ENCODE assay signal across 22 cellular contexts in genomic region chr12:45637706-45638105, GRCh38.
A peak's percentile ranks its signal among the peaks of the same experiment; 100 is the strongest.
DNase-seq lines count a peak whose midpoint lies in the region; ATAC-seq, FAIRE-seq and TF ChIP-seq lines count a peak whose summit lies in the region.
"Had no signal": no experiment of that assay in that cellular context is flagged by ENCODE, and none has a peak within 500 bp of the region (broad histone marks: within the 10 kb centered on the region; RNA-seq: fewer than 3 reads in every experiment).

No MANE protein-coding gene starts in this region.

- no peaks in the 10 kb centered on the region for H3K9me3 ChIP-seq in A549
- no peaks in the 10 kb centered on the region for H3K9me3 ChIP-seq in thyroid gland
- H3K9me3 ChIP-seq: heart left ventricle, prostate gland, uterus had no signal

- 91% methylated on average over 1 of the region's 1 CpG for WGBS in A549 (ENCODE audit: missing lambda C conversion rate)
- 94 to 95% methylated on average over 1 of the region's 1 CpG for WGBS in thyroid gland, 2 donors

- H3K4me1 Mint-ChIP-seq in activated CD4-positive, alpha-beta T cell treated with anti-CD3 and anti-CD28 coated beads for 36 hours: no peaks in the 10 kb centered on the region

- no peak for DNase-seq in A549 (ENCODE audit: low read depth in 1 of 2, low spot score in 1 of 2)
- peak; percentile 87 for DNase-seq in HT1080 (ENCODE audit: low read depth)
- DNase-seq in astrocyte of the spinal cord (ENCODE audit: low read depth, low spot score): peak; percentile 59
- DNase-seq in fibroblast of the aortic adventitia (ENCODE audit: low read depth): peak; percentile 60
- DNase-seq in thyroid gland: no peak
- no peak for DNase-seq in HuH-7 (ENCODE audit: low spot score)
- no peak for DNase-seq in activated CD4-positive, alpha-beta T cell treated with anti-CD3 and anti-CD28 coated beads for 36 hours
- no peak for DNase-seq in NCI-H82 (lab: John Stamatoyannopoulos, UW)
- DNase-seq: activated CD4-positive, alpha-beta T cell treated with anti-CD3 and anti-CD28 coated beads, Interleukin-2, amount 50 U/mL, for 1 hour; activated T-cell treated with anti-CD3 and anti-CD28 coated beads for 4 hours; central memory CD4-positive, alpha-beta T cell; GOT3; heart left ventricle; NCI-H2029 treated with DMSO at 0.1 percent for 48 hours; stimulated activated naive CD8-positive, alpha-beta T cell treated with anti-CD3 and anti-CD28 coated beads, Interleukin-15, amount 100 ng/mL, for 72 hours; uterus had no signal

- intact Hi-C loops in thyroid gland (cut with DNase I): no loop called here
- intact Hi-C loops in activated CD4-positive, alpha-beta T cell treated with anti-CD3 and anti-CD28 coated beads for 36 hours (cut with DNase I, micrococcal nuclease): no loop called here

- H3K27ac Mint-ChIP-seq in activated CD4-positive, alpha-beta T cell treated with anti-CD3 and anti-CD28 coated beads for 36 hours: no peak overlapping the region
- H3K27ac Mint-ChIP-seq: activated naive CD4-positive, alpha-beta T cell treated with anti-CD3 and anti-CD28 coated beads, Interleukin-2, amount 50 U/mL, for 72 hours; memory B cell; nephron; stimulated activated naive CD8-positive, alpha-beta T cell treated with anti-CD3 and anti-CD28 coated beads, Interleukin-15, amount 100 ng/mL, for 72 hours had no signal

- TF ChIP-seq RAD21 in A549 (conservative IDR thresholded peaks at IDR 0.05 in 1 of 2, IDR thresholded peaks at IDR 0.05 in 1 of 2): no peak

- TF ChIP-seq EP300 in A549 (IDR thresholded peaks at IDR 0.05): no peak

- no peak for TF ChIP-seq POLR2A in A549 (IDR thresholded peaks at IDR 0.05; ENCODE audit: low read length)
- no peak for TF ChIP-seq POLR2A in thyroid gland (IDR thresholded peaks at IDR 0.05)

- FAIRE-seq in A549 (lab: Jason Lieb, UNC): peak; percentile 70
- FAIRE-seq: islet of Langerhans had no signal

- H3K4me2 ChIP-seq in A549: no peak overlapping the region

- in situ Hi-C loops in astrocyte of the spinal cord (cut with HindIII; ENCODE audit: low sequenced_read_pairs): no loop called here

- H3K27me3 ChIP-seq in thyroid gland: no peaks in the 10 kb centered on the region
- H3K27me3 ChIP-seq: heart left ventricle, uterus had no signal

- no peak overlapping the region for H3K4me3 Mint-ChIP-seq in activated CD4-positive, alpha-beta T cell treated with anti-CD3 and anti-CD28 coated beads for 36 hours
- H3K4me3 Mint-ChIP-seq: memory B cell; nephron; stimulated activated naive CD8-positive, alpha-beta T cell treated with anti-CD3 and anti-CD28 coated beads, Interleukin-15, amount 100 ng/mL, for 72 hours had no signal

- no peaks in the 10 kb centered on the region for H3K4me1 ChIP-seq in A549
- H3K4me1 ChIP-seq in thyroid gland: no peaks in the 10 kb centered on the region
- H3K4me1 ChIP-seq: heart left ventricle, prostate gland, uterus had no signal

- CTCF ChIA-PET in A549 (lab: Yijun Ruan, JAX): no interaction called here
- CTCF ChIA-PET in activated CD4-positive, alpha-beta T cell treated with anti-CD3 and anti-CD28 coated beads for 36 hours (lab: Charles Lee): no interaction called here

- H3K36me3 ChIP-seq in thyroid gland: no peaks in the 10 kb centered on the region
- H3K36me3 ChIP-seq: heart left ventricle, prostate gland, uterus had no signal

- H3K27ac ChIP-seq in A549: no peak overlapping the region
- no peak overlapping the region for H3K27ac ChIP-seq in thyroid gland
- H3K27ac ChIP-seq: heart left ventricle, prostate gland, uterus had no signal

- ATAC-seq in A549: no peak
- ATAC-seq in activated CD4-positive, alpha-beta T cell treated with anti-CD3 and anti-CD28 coated beads for 36 hours: no peak
- ATAC-seq: activated naive CD4-positive, alpha-beta T cell treated with anti-CD3 and anti-CD28 coated beads, Interleukin-2, amount 50 U/mL, for 72 hours; heart left ventricle; Panc1; stimulated activated naive CD8-positive, alpha-beta T cell treated with anti-CD3 and anti-CD28 coated beads, Interleukin-15, amount 100 ng/mL, for 72 hours had no signal

- no peaks in the 10 kb centered on the region for H3K9me3 Mint-ChIP-seq in activated CD4-positive, alpha-beta T cell treated with anti-CD3 and anti-CD28 coated beads for 36 hours (ENCODE audit: low read depth)
- H3K9me3 Mint-ChIP-seq: activated naive CD4-positive, alpha-beta T cell treated with anti-CD3 and anti-CD28 coated beads, Interleukin-2, amount 50 U/mL, for 72 hours; memory B cell; nephron; stimulated activated naive CD8-positive, alpha-beta T cell treated with anti-CD3 and anti-CD28 coated beads, Interleukin-15, amount 100 ng/mL, for 72 hours had no signal

- H3K4me3 ChIP-seq in A549 (no peak overlapping the region), astrocyte of the spinal cord (ENCODE audit: low read depth, low read length) (no peak overlapping the region), fibroblast of the aortic adventitia (ENCODE audit: low read depth, low read length) (no peak overlapping the region), thyroid gland (replicated peaks in 1 of 3) (no peak overlapping the region)
- H3K4me3 ChIP-seq: heart left ventricle, prostate gland, uterus had no signal

- H3K36me3 Mint-ChIP-seq in activated CD4-positive, alpha-beta T cell treated with anti-CD3 and anti-CD28 coated beads for 36 hours (ENCODE audit: low read depth): no peaks in the 10 kb centered on the region
- H3K36me3 Mint-ChIP-seq: activated naive CD4-positive, alpha-beta T cell treated with anti-CD3 and anti-CD28 coated beads, Interleukin-2, amount 50 U/mL, for 72 hours; memory B cell had no signal

- POLR2A ChIA-PET in A549 (lab: Yijun Ruan, JAX): no interaction called here
- POLR2A ChIA-PET in activated CD4-positive, alpha-beta T cell treated with anti-CD3 and anti-CD28 coated beads for 36 hours (lab: Charles Lee): no interaction called here

- TF ChIP-seq CTCF in A549 (IDR thresholded peaks at IDR 0.05): no peak
- no peak for TF ChIP-seq CTCF in astrocyte of the spinal cord (IDR thresholded peaks at IDR 0.05; ENCODE audit: low read depth, low read length)
- no peak for TF ChIP-seq CTCF in fibroblast of the aortic adventitia (IDR thresholded peaks at IDR 0.05; ENCODE audit: insufficient read depth, low read length)
- no peak for TF ChIP-seq CTCF in thyroid gland (IDR thresholded peaks at IDR 0.05)

- H3K27me3 Mint-ChIP-seq in activated CD4-positive, alpha-beta T cell treated with anti-CD3 and anti-CD28 coated beads for 36 hours: no peaks in the 10 kb centered on the region
- H3K27me3 Mint-ChIP-seq: stimulated activated naive CD8-positive, alpha-beta T cell treated with anti-CD3 and anti-CD28 coated beads, Interleukin-15, amount 100 ng/mL, for 72 hours had no signal

TF ChIP-seq in A549, 52 proteins besides CTCF, POLR2A, EP300 and RAD21 (continues in another document):
- no peak for TF ChIP-seq MAX (IDR thresholded peaks at IDR 0.05)
- TF ChIP-seq MAZ (IDR thresholded peaks at IDR 0.05; ENCODE audit: borderline replicate concordance, low read depth, low read length): no peak
- TF ChIP-seq ELK1 (IDR thresholded peaks at IDR 0.05; ENCODE audit: low read depth, low read length): no peak
- no peak for TF ChIP-seq ZSCAN20 (CRISPR knock-in tag; IDR thresholded peaks at IDR 0.05)
- no peak for TF ChIP-seq HDAC2 (IDR thresholded peaks at IDR 0.05)
- no peak for TF ChIP-seq E2F6 (IDR thresholded peaks at IDR 0.05; ENCODE audit: borderline replicate concordance, low read depth)
- no peak for TF ChIP-seq JUNB (IDR thresholded peaks at IDR 0.05)
- TF ChIP-seq NR3C1 (IDR thresholded peaks at IDR 0.05): no peak
- TF ChIP-seq TP53 (CRISPR knock-in tag; IDR thresholded peaks at IDR 0.05): no peak
- TF ChIP-seq JUN (IDR thresholded peaks at IDR 0.05): no peak
- no peak for TF ChIP-seq CEBPB (IDR thresholded peaks at IDR 0.05)
- TF ChIP-seq RARB (CRISPR knock-in tag; IDR thresholded peaks at IDR 0.05): no peak

Comparison
In these comparisons a context has a peak if more than half of its experiments do, and no peak if none do; other contexts are left out.
1. DNase-seq: peak in HT1080 (single experiment), astrocyte of the spinal cord (single experiment) and fibroblast of the aortic adventitia (single experiment); none in A549 (0 of 2), thyroid gland (0 of 2), HuH-7 (single experiment), activated CD4-positive, alpha-beta T cell treated with anti-CD3 and anti-CD28 coated beads for 36 hours (single experiment) and NCI-H82 (single experiment).